Comparison of ENCODE assay signal across 13 cellular contexts in the genomic region with DNA sequence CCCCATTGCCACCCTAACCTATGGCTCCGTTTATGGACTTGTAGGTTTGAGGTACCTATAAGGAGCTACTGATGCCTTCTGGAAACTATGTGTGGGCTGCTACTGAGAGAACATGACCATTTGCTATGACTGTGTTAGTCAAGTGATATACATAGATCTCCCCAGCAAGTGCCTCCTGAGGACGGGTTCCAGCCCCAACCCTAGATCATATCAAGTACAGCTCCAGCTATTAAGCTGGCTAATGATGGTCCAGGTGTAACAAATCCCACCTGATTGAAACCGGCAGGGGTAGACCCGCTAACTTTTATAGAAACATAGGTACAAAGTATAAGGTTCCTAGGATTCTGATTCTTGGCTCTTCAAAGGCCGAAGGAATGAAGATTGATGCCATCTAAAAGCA. TPM values are rescaled to one million over a fixed set of nuclear protein-coding genes. Genes with fewer than 3 reads are reported as not detected.
DNase-seq lines count a peak whose midpoint lies in the region; ATAC-seq and TF ChIP-seq lines count a peak whose summit lies in the region.
"Had no signal": no experiment of that assay in that cellular context is flagged by ENCODE, and none has a peak within 500 bp of the region (broad histone marks: within the 10 kb centered on the region; RNA-seq: fewer than 3 reads in every experiment).

No MANE protein-coding gene starts in this region.

- no peak for DNase-seq in CD4-positive, CD25-positive, alpha-beta regulatory T cell
- DNase-seq in GM12865 (ENCODE audit: low read depth) (peak; percentile 59), osteoblast (ENCODE audit: insufficient read length, low spot score, missing footprints) (no peak), GOT3 (lab: John Stamatoyannopoulos, UW) (no peak), chondrocyte (ENCODE audit: low spot score) (no peak)
- peak; percentile 17 for DNase-seq in activated naive CD8-positive, alpha-beta T cell treated with anti-CD3 and anti-CD28 coated beads, Interleukin-2, amount 10 ng/mL, durations not matched to agents 7 days and 5 days
- DNase-seq: NCI-H774, nucleus accumbens, SK-N-SH, uterus had no signal

- H3K27ac ChIP-seq in CD4-positive, CD25-positive, alpha-beta regulatory T cell (ENCODE audit: insufficient read depth, low read length, poor library complexity, severe bottlenecking), result peak overlapping the region; percentile 77
- H3K27ac ChIP-seq in osteoblast (ENCODE audit: low read depth, low read length), result no peak overlapping the region
- H3K27ac ChIP-seq: breast epithelium had no signal

- H3K27ac Mint-ChIP-seq in CD4-positive, CD25-positive, alpha-beta regulatory T cell, result peak overlapping the region; percentile 67 to 88 (median 87)
- H3K27ac Mint-ChIP-seq in activated naive CD8-positive, alpha-beta T cell treated with anti-CD3 and anti-CD28 coated beads, Interleukin-2, amount 10 ng/mL, durations not matched to agents 7 days and 5 days, result peak overlapping the region; percentile 69
- no peak overlapping the region for H3K27ac Mint-ChIP-seq in chondrocyte (ENCODE audit: unreplicated experiment)

- peak overlapping the region; percentile 35 for H2AFZ ChIP-seq in osteoblast (ENCODE audit: low read length)

- H3K79me2 ChIP-seq in osteoblast (ENCODE audit: insufficient read depth, low read length), result peaks cover 2% of the 10 kb centered on the region

- H3K4me1 Mint-ChIP-seq in CD4-positive, CD25-positive, alpha-beta regulatory T cell, result peaks cover 28 to 76% (median 51%) of the 10 kb centered on the region in 4 donors
- H3K4me1 Mint-ChIP-seq in activated naive CD8-positive, alpha-beta T cell treated with anti-CD3 and anti-CD28 coated beads, Interleukin-2, amount 10 ng/mL, durations not matched to agents 7 days and 5 days, result peaks cover 45% of the 10 kb centered on the region
- H3K4me1 Mint-ChIP-seq in chondrocyte (ENCODE audit: low read depth), result peaks cover 36% of the 10 kb centered on the region

- peaks cover 0 to 1% (median 0%) of the 10 kb centered on the region in 7 donors for H3K9me3 Mint-ChIP-seq in CD4-positive, CD25-positive, alpha-beta regulatory T cell
- H3K9me3 Mint-ChIP-seq in activated naive CD8-positive, alpha-beta T cell treated with anti-CD3 and anti-CD28 coated beads, Interleukin-2, amount 10 ng/mL, durations not matched to agents 7 days and 5 days, result no peaks in the 10 kb centered on the region
- no peaks in the 10 kb centered on the region for H3K9me3 Mint-ChIP-seq in chondrocyte (ENCODE audit: low read depth)

- ATAC-seq in CD4-positive, CD25-positive, alpha-beta regulatory T cell (ENCODE audit: low read depth in 2 of 2), result no peak
- ATAC-seq in activated naive CD8-positive, alpha-beta T cell treated with anti-CD3 and anti-CD28 coated beads, Interleukin-2, amount 10 ng/mL, durations not matched to agents 7 days and 5 days (ENCODE audit: low read depth), result no peak
- no peak for ATAC-seq in HG03521 (IDR thresholded peaks at IDR 0.05; ENCODE audit: unreplicated experiment)

- POLR2A ChIA-PET in activated naive CD8-positive, alpha-beta T cell treated with anti-CD3 and anti-CD28 coated beads, Interleukin-2, amount 10 ng/mL, durations not matched to agents 7 days and 5 days (lab: Charles Lee), result no interaction called here

- H4K20me1 ChIP-seq in osteoblast (ENCODE audit: insufficient read depth, low read length), result no peaks in the 10 kb centered on the region

- H3K36me3 ChIP-seq in CD4-positive, CD25-positive, alpha-beta regulatory T cell (ENCODE audit: control insufficient read depth, insufficient read depth, low read length), result no peaks in the 10 kb centered on the region
- no peaks in the 10 kb centered on the region for H3K36me3 ChIP-seq in osteoblast (ENCODE audit: insufficient read depth, low read length)
- H3K36me3 ChIP-seq: breast epithelium, esophagus muscularis mucosa, uterus had no signal

- no peaks in the 10 kb centered on the region for H3K27me3 ChIP-seq in CD4-positive, CD25-positive, alpha-beta regulatory T cell (ENCODE audit: control insufficient read depth, insufficient read depth, low read length)
- H3K27me3 ChIP-seq in osteoblast (ENCODE audit: insufficient read depth, low read length), result no peaks in the 10 kb centered on the region
- H3K27me3 ChIP-seq: breast epithelium, esophagus muscularis mucosa, uterus had no signal

- TF ChIP-seq CTCF in GM12865 (IDR thresholded peaks at IDR 0.05; ENCODE audit: insufficient read depth, low read depth, low read length, missing control alignments), result no peak
- no peak for TF ChIP-seq CTCF in osteoblast (IDR thresholded peaks at IDR 0.05; ENCODE audit: extremely low read depth, low read depth, low read length)
- TF ChIP-seq CTCF in chondrocyte (IDR thresholded peaks at IDR 0.05), result no peak

- H3K27me3 Mint-ChIP-seq in CD4-positive, CD25-positive, alpha-beta regulatory T cell, result no peaks in the 10 kb centered on the region
- no peaks in the 10 kb centered on the region for H3K27me3 Mint-ChIP-seq in activated naive CD8-positive, alpha-beta T cell treated with anti-CD3 and anti-CD28 coated beads, Interleukin-2, amount 10 ng/mL, durations not matched to agents 7 days and 5 days
- H3K27me3 Mint-ChIP-seq in chondrocyte (ENCODE audit: low read depth), result no peaks in the 10 kb centered on the region

- H3K4me3 Mint-ChIP-seq in CD4-positive, CD25-positive, alpha-beta regulatory T cell, result peak overlapping the region in 3 of 4 donors; percentile 67 to 79 (median 73)
- H3K4me3 Mint-ChIP-seq in activated naive CD8-positive, alpha-beta T cell treated with anti-CD3 and anti-CD28 coated beads, Interleukin-2, amount 10 ng/mL, durations not matched to agents 7 days and 5 days, result no peak overlapping the region
- no peak overlapping the region for H3K4me3 Mint-ChIP-seq in chondrocyte (ENCODE audit: unreplicated experiment)

- H3K9me3 ChIP-seq in CD4-positive, CD25-positive, alpha-beta regulatory T cell (ENCODE audit: control insufficient read depth in 2 of 2, low read length in 2 of 2), result no peaks in the 10 kb centered on the region
- no peaks in the 10 kb centered on the region for H3K9me3 ChIP-seq in osteoblast (ENCODE audit: low read depth, low read length)
- H3K9me3 ChIP-seq: breast epithelium, esophagus muscularis mucosa, SK-N-SH, uterus had no signal

- no peak overlapping the region for H3K4me2 ChIP-seq in osteoblast (ENCODE audit: insufficient read depth, low read length)
- H3K4me2 ChIP-seq: SK-N-SH had no signal

- peaks cover 54% of the 10 kb centered on the region for H3K4me1 ChIP-seq in CD4-positive, CD25-positive, alpha-beta regulatory T cell (ENCODE audit: control insufficient read depth, insufficient read depth, low read length, poor library complexity, severe bottlenecking)
- H3K4me1 ChIP-seq in osteoblast (ENCODE audit: insufficient read depth, low read length), result peaks cover 14% of the 10 kb centered on the region
- H3K4me1 ChIP-seq: breast epithelium, uterus had no signal

- H3K4me3 ChIP-seq in CD4-positive, CD25-positive, alpha-beta regulatory T cell (ENCODE audit: low read depth, low read length), result peak overlapping the region; percentile 22
- no peak overlapping the region for H3K4me3 ChIP-seq in GM12865 (ENCODE audit: low read depth, low read length)
- no peak overlapping the region for H3K4me3 ChIP-seq in osteoblast (ENCODE audit: insufficient read depth, low read length)
- H3K4me3 ChIP-seq: breast epithelium, esophagus muscularis mucosa, uterus had no signal

- peaks cover 3% of the 10 kb centered on the region for H3K36me3 Mint-ChIP-seq in CD4-positive, CD25-positive, alpha-beta regulatory T cell
- peaks cover 3% of the 10 kb centered on the region for H3K36me3 Mint-ChIP-seq in activated naive CD8-positive, alpha-beta T cell treated with anti-CD3 and anti-CD28 coated beads, Interleukin-2, amount 10 ng/mL, durations not matched to agents 7 days and 5 days
- no peaks in the 10 kb centered on the region for H3K36me3 Mint-ChIP-seq in chondrocyte (ENCODE audit: low read depth)

RNA-seq across cellular contexts. Expression of gene NINJ2, which starts 23.7 kb away (rescaled TPM):
- 16.8 TPM for total RNA-seq in CD4-positive, CD25-positive, alpha-beta regulatory T cell
- 100 to 1,000 TPM; 106 to 170 (median 143) TPM for polyA plus RNA-seq in CD4-positive, CD25-positive, alpha-beta regulatory T cell
- total RNA-seq in activated naive CD8-positive, alpha-beta T cell treated with anti-CD3 and anti-CD28 coated beads, Interleukin-2, amount 10 ng/mL, durations not matched to agents 7 days and 5 days, result 1 to 10 TPM; 5.4 to 7.8 TPM
- total RNA-seq in osteoblast, result 2.9 and 5.8 TPM in 2 replicates
- 1.3 to 14.6 TPM (median 2.1 TPM) in 3 replicates for total RNA-seq in chondrocyte

Comparison
In these comparisons a context has a peak if more than half of its experiments do, and no peak if none do; other contexts are left out.
1. DNase-seq: peak in GM12865 (single experiment) and activated naive CD8-positive, alpha-beta T cell treated with anti-CD3 and anti-CD28 coated beads, Interleukin-2, amount 10 ng/mL, durations not matched to agents 7 days and 5 days (single experiment); none in CD4-positive, CD25-positive, alpha-beta regulatory T cell (0 of 3), osteoblast (single experiment), GOT3 (single experiment) and chondrocyte (single experiment).
2. H3K4me3 Mint-ChIP-seq: peak in CD4-positive, CD25-positive, alpha-beta regulatory T cell (3 of 4); none in activated naive CD8-positive, alpha-beta T cell treated with anti-CD3 and anti-CD28 coated beads, Interleukin-2, amount 10 ng/mL, durations not matched to agents 7 days and 5 days (single experiment) and chondrocyte (single experiment).